In genomic region chr1:1910033-1910465, GRCh38 we compare ENCODE assay signal across 9 cellular contexts. TPM values are rescaled to one million over a fixed set of nuclear protein-coding genes. Genes with fewer than 3 reads are reported as not detected.
A peak's percentile ranks its signal among the peaks of the same experiment; 100 is the strongest.
DNase-seq lines count a peak whose midpoint lies in the region; ATAC-seq, FAIRE-seq and TF ChIP-seq lines count a peak whose summit lies in the region.
"Had no signal": no experiment of that assay in that cellular context is flagged by ENCODE, and none has a peak within 500 bp of the region (broad histone marks: within the 10 kb centered on the region; RNA-seq: fewer than 3 reads in every experiment).

No MANE protein-coding gene starts in this region.

- WGBS in HUES64 = 86% methylated on average over 6 of the region's 6 CpGs
- WGBS in lower leg skin, 2 donors = 76 to 82% methylated on average over 6 of the region's 6 CpGs

- DNase-seq in AG09309 (ENCODE audit: low read depth) (no peak), chondrocyte (ENCODE audit: low spot score) (no peak), naive B cell (no peak), frontal cortex (ENCODE audit: low spot score in 2 of 2) (no peak), NCI-H1417 (lab: John Stamatoyannopoulos, UW) (no peak), lower leg skin (ENCODE audit: low spot score in 2 of 2) (no peak), NCI-H345 treated with DMSO at 0.1 percent for 48 hours (lab: John Stamatoyannopoulos, UW; ENCODE audit: unreplicated experiment) (no peak)

- no peaks in the 10 kb centered on the region for H3K4me1 ChIP-seq in HUES64 (ENCODE audit: insufficient read depth, low read length)

- intact Hi-C loops in lower leg skin (cut with DNase I; ENCODE audit: low total_unique reads) = no loop called here

- H3K27me3 Mint-ChIP-seq in chondrocyte (ENCODE audit: low read depth) (no peaks in the 10 kb centered on the region), naive B cell (peaks cover 0 to 8% (median 0%) of the 10 kb centered on the region in 3 donors)

- H3K36me3 ChIP-seq in HUES64 (ENCODE audit: insufficient read depth, low read length) = no peaks in the 10 kb centered on the region

- no peaks in the 10 kb centered on the region for H3K27me3 ChIP-seq in HUES64 (ENCODE audit: insufficient read depth, low read length)

- ATAC-seq in naive B cell (ENCODE audit: low read depth in 2 of 2) = no peak

- H3K4me3 ChIP-seq in AG09309 (ENCODE audit: control insufficient read depth, low read depth, low read length) (peak overlapping the region; percentile 59), HUES64 (ENCODE audit: low read length) (peak overlapping the region; percentile 61), lower leg skin (ENCODE audit: low read depth, poor library complexity, severe bottlenecking) (no peak overlapping the region)

- peak overlapping the region; percentile 75 for H3K9ac ChIP-seq in HUES64 (ENCODE audit: low read depth, low read length)

- no peak for TF ChIP-seq CTCF in AG09309 (IDR thresholded peaks at IDR 0.05; ENCODE audit: control insufficient read depth, insufficient read depth, low read depth, low read length, missing control alignments)
- TF ChIP-seq CTCF in chondrocyte (IDR thresholded peaks at IDR 0.05) = no peak
- TF ChIP-seq CTCF in lower leg skin (IDR thresholded peaks at IDR 0.05) = no peak

- no peak for TF ChIP-seq POLR2A in lower leg skin (IDR thresholded peaks at IDR 0.05)

- FAIRE-seq in frontal cortex (lab: Jason Lieb, UNC) = no peak

- no peak overlapping the region for H3K27ac ChIP-seq in HUES64 (ENCODE audit: low read depth, low read length)

- H3K9me3 Mint-ChIP-seq in chondrocyte (ENCODE audit: low read depth) (no peaks in the 10 kb centered on the region), naive B cell (no peaks in the 10 kb centered on the region)

- peak overlapping the region; percentile 77 for H3K4me3 Mint-ChIP-seq in chondrocyte (ENCODE audit: unreplicated experiment)
- peak overlapping the region; percentile 81 to 94 (median 89) for H3K4me3 Mint-ChIP-seq in naive B cell

- peaks cover 29% of the 10 kb centered on the region for H3K4me1 Mint-ChIP-seq in chondrocyte (ENCODE audit: low read depth)
- H3K4me1 Mint-ChIP-seq in naive B cell = peaks cover 14 to 26% (median 19%) of the 10 kb centered on the region in 3 donors

- H3K36me3 Mint-ChIP-seq in chondrocyte (ENCODE audit: low read depth) = no peaks in the 10 kb centered on the region
- H3K36me3 Mint-ChIP-seq in naive B cell = no peaks in the 10 kb centered on the region

- no peak overlapping the region for H3K27ac Mint-ChIP-seq in chondrocyte (ENCODE audit: unreplicated experiment)
- peak overlapping the region; percentile 66 to 84 (median 79) for H3K27ac Mint-ChIP-seq in naive B cell

- H3K9me3 ChIP-seq in HUES64 (ENCODE audit: insufficient read depth, low read depth, low read length) = no peaks in the 10 kb centered on the region

RNA-seq across cellular contexts. Expression of gene CALML6, which starts 5.0 kb away (rescaled TPM):
- polyA plus RNA-seq in HUES64 (2013, experiment 1 of 2) = 0.30 TPM
- 0.13 TPM for polyA plus RNA-seq in HUES64 (2013, experiment 2 of 2)
- total RNA-seq in chondrocyte (2.1 to 2.3 TPM (median 2.1 TPM) in 3 replicates), frontal cortex (not detected), lower leg skin (under 1 TPM; 0.13 to 0.89 (median 0.65) TPM)
- not detected for polyA plus RNA-seq in naive B cell (ENCODE audit: low read depth in 6 of 6)

RNA-seq across cellular contexts. Expression of gene TMEM52, which starts 9.0 kb away (rescaled TPM):
- 10.0 TPM for polyA plus RNA-seq in HUES64 (2013, experiment 1 of 2)
- 10.8 TPM for polyA plus RNA-seq in HUES64 (2013, experiment 2 of 2)
- total RNA-seq in chondrocyte (0.67 to 0.90 TPM (median 0.68 TPM) in 3 replicates), frontal cortex (1.6 TPM), lower leg skin (1 to 10 TPM; 2.9 to 6.4 (median 4.1) TPM)
- polyA plus RNA-seq in naive B cell (ENCODE audit: low read depth in 6 of 6) = under 1 TPM in 2 of 6 donors, not detected in 4; 0.28 to 0.31 TPM
- total RNA-seq: ureter had no signal

RNA-seq across cellular contexts. Expression of gene GNB1, which starts 19.2 kb away (rescaled TPM):
- 213 TPM for polyA plus RNA-seq in HUES64 (2013, experiment 1 of 2)
- 234 TPM for polyA plus RNA-seq in HUES64 (2013, experiment 2 of 2)
- 419 to 543 TPM (median 538 TPM) in 3 replicates for total RNA-seq in chondrocyte
- polyA plus RNA-seq in naive B cell (ENCODE audit: low read depth in 6 of 6) = 100 to 1,000 TPM in 3 of 6 donors, 10 to 100 TPM in 3; 57.9 to 131 (median 92.3) TPM
- total RNA-seq in frontal cortex = 154 TPM
- total RNA-seq in lower leg skin = 100 to 1,000 TPM; 103 to 141 (median 123) TPM
